In genomic region chr7:19369182-19369581, GRCh38 we compare ENCODE assay signal across 16 cellular contexts.
DNase-seq lines count a peak whose midpoint lies in the region; ATAC-seq and FAIRE-seq lines count a peak whose summit lies in the region.
"Had no signal": no experiment of that assay in that cellular context is flagged by ENCODE, and none has a peak within 500 bp of the region (broad histone marks: within the 10 kb centered on the region; RNA-seq: fewer than 3 reads in every experiment).

No MANE protein-coding gene starts in this region.

- DNase-seq in NCI-H146 (lab: John Stamatoyannopoulos, UW) (peak; percentile 27), NCI-H146 treated with DMSO at 0.1 percent for 48 hours (lab: John Stamatoyannopoulos, UW; ENCODE audit: unreplicated experiment) (no peak), COR-L47 (lab: John Stamatoyannopoulos, UW) (peak; percentile 9), NCI-H69 (lab: John Stamatoyannopoulos, UW) (peak; percentile 85), iPS-NIHi7 (ENCODE audit: extremely low spot score) (peak; percentile 17), NCI-H1105 treated with DMSO at 0.1 percent for 48 hours (lab: John Stamatoyannopoulos, UW) (no peak), frontal cortex (ENCODE audit: low spot score in 2 of 2) (no peak)
- DNase-seq: CD4-positive, alpha-beta T cell; GF-D8; MV-4-11; NCI-H1694; NCI-H226; NCI-H774; T-helper 17 cell had no signal

- ATAC-seq in GM21619 (IDR thresholded peaks at IDR 0.05; ENCODE audit: unreplicated experiment) = no peak
- ATAC-seq: T-helper 17 cell had no signal

- FAIRE-seq in frontal cortex (lab: Jason Lieb, UNC) = no peak
- FAIRE-seq: A204.1 had no signal

Comparison
In these comparisons a context has a peak if more than half of its experiments do, and no peak if none do; other contexts are left out.
1. DNase-seq: peak in NCI-H146 (single experiment), COR-L47 (single experiment), NCI-H69 (single experiment) and iPS-NIHi7 (single experiment); none in NCI-H146 treated with DMSO at 0.1 percent for 48 hours (single experiment), NCI-H1105 treated with DMSO at 0.1 percent for 48 hours (single experiment) and frontal cortex (0 of 2).